ENCODE assay signal across 8 cellular contexts in genomic region chr10:124433461-124433860, GRCh38. TPM values are rescaled to one million over a fixed set of nuclear protein-coding genes. Genes with fewer than 3 reads are reported as not detected.
"Had no signal": no experiment of that assay in that cellular context is flagged by ENCODE, and none has a peak within 500 bp of the region (broad histone marks: within the 10 kb centered on the region; RNA-seq: fewer than 3 reads in every experiment).

No MANE protein-coding gene starts in this region.

- DNase-seq: IMR-90, KBM-7, KG1 had no signal

- H3K4me3 ChIP-seq: K562 had no signal

- H3K27ac ChIP-seq: HL-60 had no signal

RNA-seq across cellular contexts. Expression of gene NKX1-2, which starts 16.4 kb away (rescaled TPM):
- total RNA-seq: HepG2, HT-29, IMR-90, K562 had no signal
- polyA plus RNA-seq: HepG2, IgD-negative memory B cell, IMR-90, K562 had no signal
